ENCODE assay signal across 8 cellular contexts in genomic region chr1:93447481-93448291, GRCh38. TPM values are rescaled to one million over a fixed set of nuclear protein-coding genes. Genes with fewer than 3 reads are reported as not detected.
DNase-seq lines count a peak whose midpoint lies in the region; ATAC-seq and TF ChIP-seq lines count a peak whose summit lies in the region.

FNBP1L (plus strand) TSS chr1:93448118; CDS start chr1:93448282, 164 bp downstream.

- WGBS in heart left ventricle, 4 donors, result 1 to 2% (median 2%) methylated on average over 22 to 52 of the region's 52 CpGs

- peak; percentile 95 for DNase-seq in D341Med (ENCODE audit: low spot score)
- peak; percentile 71 to 73 for DNase-seq in Kasumi-1 (lab: John Stamatoyannopoulos, UW)
- peak; percentile 89 for DNase-seq in adipocyte (ENCODE audit: low read depth)
- peak; percentile 83 to 87 (median 85) for DNase-seq in heart left ventricle
- peak in 1 of 2 donors; percentile 57 for DNase-seq in tibial artery

- peaks cover 10% of the 10 kb centered on the region for H3K4me1 ChIP-seq in adipocyte (ENCODE audit: control insufficient read depth, insufficient read depth, low read length)
- H3K4me1 ChIP-seq in heart left ventricle, result peaks cover 0 to 30% (median 9%) of the 10 kb centered on the region in 12 donors
- no peaks in the 10 kb centered on the region for H3K4me1 ChIP-seq in parathyroid adenoma
- H3K4me1 ChIP-seq in tibial artery, result peaks cover 0 to 26% (median 17%) of the 10 kb centered on the region in 4 donors

- TF ChIP-seq POLR2A in heart left ventricle (IDR thresholded peaks at IDR 0.05), result peak in 1 of 2 donors; percentile 65
- TF ChIP-seq POLR2A in GM18505 (IDR thresholded peaks at IDR 0.05; ENCODE audit: borderline replicate concordance, extremely low read depth, insufficient read depth, insufficient read length), result no peak

- TF ChIP-seq CTCF in SU-DHL-6 (IDR thresholded peaks at IDR 0.05; ENCODE audit: insufficient read depth, low read length, poor library complexity, severe bottlenecking) (no peak), heart left ventricle (IDR thresholded peaks at IDR 0.05) (no peak), parathyroid adenoma (IDR thresholded peaks at IDR 0.05) (no peak), tibial artery (IDR thresholded peaks at IDR 0.05) (no peak)

- H3K27ac ChIP-seq in SU-DHL-6 (ENCODE audit: low read depth, low read length) (no peak within 1 kb of the TSS), heart left ventricle (peak within 1 kb of the TSS; percentile 54 to 95 (median 89)), parathyroid adenoma (peak within 1 kb of the TSS; percentile 74), tibial artery (peak within 1 kb of the TSS; percentile 39 to 63)

- ATAC-seq in heart left ventricle (peak; percentile 83 to 96 (median 96)), GM18505 (IDR thresholded peaks at IDR 0.05; ENCODE audit: unreplicated experiment) (no peak)

- H3K4me2 ChIP-seq in SU-DHL-6 (ENCODE audit: low read depth, low read length, poor library complexity, severe bottlenecking) (peak within 1 kb of the TSS; percentile 85), parathyroid adenoma (ENCODE audit: low read length) (peak within 1 kb of the TSS; percentile 94)

- H3K9me3 ChIP-seq in SU-DHL-6 (ENCODE audit: insufficient read depth, low read length) (no peaks in the 10 kb centered on the region), adipocyte (ENCODE audit: control insufficient read depth, low read length) (no peaks in the 10 kb centered on the region), heart left ventricle (no peaks in the 10 kb centered on the region), parathyroid adenoma (ENCODE audit: control insufficient read depth, low read length) (no peaks in the 10 kb centered on the region), tibial artery (no peaks in the 10 kb centered on the region)

- peak within 1 kb of the TSS; percentile 73 for H3K9ac ChIP-seq in SU-DHL-6 (ENCODE audit: low read length)
- peak within 1 kb of the TSS; percentile 87 for H3K9ac ChIP-seq in adipocyte (ENCODE audit: low read length)
- H3K9ac ChIP-seq in parathyroid adenoma, result peak within 1 kb of the TSS; percentile 53

- H2AFZ ChIP-seq in SU-DHL-6 (ENCODE audit: low read depth, low read length, severe bottlenecking) (peak within 1 kb of the TSS; percentile 99), parathyroid adenoma (peak within 1 kb of the TSS; percentile 93)

- H3K79me2 ChIP-seq in SU-DHL-6 (ENCODE audit: insufficient read depth, low read length), result no peaks in the 10 kb centered on the region
- H3K79me2 ChIP-seq in parathyroid adenoma, result peaks cover 10% of the 10 kb centered on the region

- intact Hi-C loops in heart left ventricle (cut with DNase I), result loop anchor here in 8 of 10 donors (1.0 to 10.0 kb wide), 9 partner anchors 105 to 400 kb away; partner anchors contain the start of gene BCAR3 (in 1 of the 8)
- intact Hi-C loops in tibial artery (cut with DNase I; ENCODE audit: low total_unique reads), result loop anchor here (10.0 kb wide), 2 partner anchors 147 to 397 kb away; no protein-coding TSS in a partner anchor

- H3K36me3 ChIP-seq in SU-DHL-6 (ENCODE audit: low read length) (no peaks in the 10 kb centered on the region), adipocyte (ENCODE audit: control insufficient read depth, insufficient read depth, low read length, severe bottlenecking) (no peaks in the 10 kb centered on the region), heart left ventricle (no peaks in the 10 kb centered on the region), parathyroid adenoma (ENCODE audit: control insufficient read depth, insufficient read depth, low read length) (no peaks in the 10 kb centered on the region), tibial artery (no peaks in the 10 kb centered on the region)

- H4K20me1 ChIP-seq in SU-DHL-6 (ENCODE audit: low read depth, low read length), result no peaks in the 10 kb centered on the region

- H3K9me2 ChIP-seq in SU-DHL-6 (replicated peaks; ENCODE audit: insufficient read depth, low read length), result no peaks in the 10 kb centered on the region

- peaks cover 11% of the 10 kb centered on the region for H3F3A ChIP-seq in SU-DHL-6 (ENCODE audit: insufficient read depth)

- H3K4me3 ChIP-seq in SU-DHL-6 (ENCODE audit: insufficient read depth, low read length, poor library complexity, severe bottlenecking) (peak within 1 kb of the TSS; percentile 89), adipocyte (ENCODE audit: low read length) (peak within 1 kb of the TSS; percentile 85), heart left ventricle (peak within 1 kb of the TSS; percentile 70 to 100 (median 95)), parathyroid adenoma (ENCODE audit: low read depth, low read length) (peak within 1 kb of the TSS; percentile 88), tibial artery (peak within 1 kb of the TSS; percentile 60 to 93)

- no peaks in the 10 kb centered on the region for H3K27me3 ChIP-seq in SU-DHL-6 (ENCODE audit: low read length)
- H3K27me3 ChIP-seq in adipocyte (replicated peaks; ENCODE audit: control insufficient read depth, insufficient read depth, low read length), result no peaks in the 10 kb centered on the region
- H3K27me3 ChIP-seq in heart left ventricle, result no peaks in the 10 kb centered on the region
- H3K27me3 ChIP-seq in parathyroid adenoma (ENCODE audit: control insufficient read depth, insufficient read depth, low read length), result no peaks in the 10 kb centered on the region
- peaks cover 0 to 33% of the 10 kb centered on the region in 2 donors for H3K27me3 ChIP-seq in tibial artery

RNA-seq across cellular contexts. Expression of gene FNBP1L, which starts in this region (rescaled TPM):
- total RNA-seq in heart left ventricle, result 10 to 100 TPM; 20.5 to 38.8 (median 25.5) TPM
- 10 to 100 TPM; 12.4 to 14.2 TPM for polyA plus RNA-seq in heart left ventricle
